In genomic region chr2:238719641-238720040, GRCh38 we compare ENCODE assay signal across 17 cellular contexts.
DNase-seq lines count a peak whose midpoint lies in the region; ATAC-seq, FAIRE-seq and TF ChIP-seq lines count a peak whose summit lies in the region.
"Had no signal": no experiment of that assay in that cellular context is flagged by ENCODE, and none has a peak within 500 bp of the region (broad histone marks: within the 10 kb centered on the region; RNA-seq: fewer than 3 reads in every experiment).

No MANE protein-coding gene starts in this region.

- no peak overlapping the region for H2AFZ ChIP-seq in HCT116 (ENCODE audit: low read depth, low read length, poor library complexity, severe bottlenecking)
- H2AFZ ChIP-seq in keratinocyte (ENCODE audit: control insufficient read depth, low read length): peak overlapping the region; percentile 26

- ATAC-seq in HCT116: no peak

- POLR2A ChIA-PET in HCT116 (lab: Charles Lee): no interaction called here
- POLR2A ChIA-PET in RWPE1 (lab: Yijun Ruan, JAX; ENCODE audit: low non-redundant PET): no interaction called here

- H3K9me3 ChIP-seq in HCT116 (ENCODE audit: control insufficient read depth in 1 of 2, insufficient read depth in 1 of 2, low read depth in 1 of 2, low read length in 2 of 2): no peaks in the 10 kb centered on the region
- no peaks in the 10 kb centered on the region for H3K9me3 ChIP-seq in keratinocyte (ENCODE audit: control insufficient read depth, low read depth, low read length)
- H3K9me3 ChIP-seq: Caco-2, SJSA1 had no signal

- H3K9ac ChIP-seq in HCT116 (ENCODE audit: low read length): no peak overlapping the region
- no peak overlapping the region for H3K9ac ChIP-seq in keratinocyte (ENCODE audit: control insufficient read depth, extremely low read depth, insufficient read depth, low read length)
- H3K9ac ChIP-seq: BLaER1 had no signal

- intact Hi-C loops in HCT116 (cut with micrococcal nuclease): loop anchor here (1.0 kb wide), 2 partner anchors 66 to 251 kb away; no protein-coding TSS in a partner anchor

- H3K27ac Mint-ChIP-seq in osteocyte (ENCODE audit: unreplicated experiment): no peak overlapping the region
- H3K27ac Mint-ChIP-seq: CD4-positive, alpha-beta T cell had no signal

- no peak for TF ChIP-seq POLR2A in HCT116 (IDR thresholded peaks at IDR 0.05; ENCODE audit: borderline replicate concordance, extremely low read depth, insufficient read depth, insufficient read length)

- H3K27me3 ChIP-seq in HCT116 (ENCODE audit: insufficient read depth, low read length): no peaks in the 10 kb centered on the region
- H3K27me3 ChIP-seq in keratinocyte (ENCODE audit: control insufficient read depth, extremely low read depth, insufficient read depth, low read length): no peaks in the 10 kb centered on the region
- H3K27me3 ChIP-seq: BLaER1, SJSA1 had no signal

- no peak overlapping the region for H3K4me3 Mint-ChIP-seq in osteocyte (ENCODE audit: unreplicated experiment)
- H3K4me3 Mint-ChIP-seq: CD4-positive, alpha-beta T cell had no signal

- dilution Hi-C loops in keratinocyte (cut with MboI; ENCODE audit: extremely low pct_ligation_motif_present, low sequenced_read_pairs): no loop called here

- no peaks in the 10 kb centered on the region for H3K36me3 ChIP-seq in HCT116 (ENCODE audit: control insufficient read depth in 1 of 2, insufficient read depth in 2 of 2, low read length in 2 of 2)
- no peaks in the 10 kb centered on the region for H3K36me3 ChIP-seq in keratinocyte (ENCODE audit: control insufficient read depth in 2 of 2, extremely low read depth in 1 of 2, insufficient read depth in 2 of 2, low read length in 2 of 2)
- H3K36me3 ChIP-seq: BLaER1, SJSA1 had no signal

- H3K4me1 Mint-ChIP-seq in osteocyte (ENCODE audit: unreplicated experiment): no peaks in the 10 kb centered on the region

- TF ChIP-seq RAD21 in HCT116 (IDR thresholded peaks at IDR 0.05; ENCODE audit: low read depth): no peak

- CTCF ChIA-PET in HCT116 (lab: Charles Lee): interaction anchor here (1.0 to 1.5 kb wide), 3 partner anchors 9 to 81 kb away, joined by 3 to 5 read pairs (median 4); no protein-coding TSS in a partner anchor
- CTCF ChIA-PET in RWPE1 (lab: Yijun Ruan, JAX): interaction anchor here (1.1 to 1.5 kb wide), 3 partner anchors 10 to 68 kb away, joined by 3 to 6 read pairs (median 4); no protein-coding TSS in a partner anchor

- no peak overlapping the region for H3K27ac ChIP-seq in HCT116 (ENCODE audit: low read depth, low read length)
- peak overlapping the region; percentile 85 for H3K27ac ChIP-seq in RWPE1
- H3K27ac ChIP-seq in keratinocyte (ENCODE audit: control insufficient read depth, insufficient read depth, low read length): no peak overlapping the region
- no peak overlapping the region for H3K27ac ChIP-seq in substantia nigra (ENCODE audit: low read depth, low read length, poor library complexity, severe bottlenecking)
- H3K27ac ChIP-seq: BLaER1, SJSA1 had no signal

- no peaks in the 10 kb centered on the region for H3K9me2 ChIP-seq in HCT116 (ENCODE audit: insufficient read depth)

- H3K9me3 Mint-ChIP-seq in osteocyte (ENCODE audit: unreplicated experiment): peaks cover 18% of the 10 kb centered on the region
- H3K9me3 Mint-ChIP-seq: CD4-positive, alpha-beta T cell had no signal

- DNase-seq in HCT116 (ENCODE audit: low read depth, low spot score) (no peak), RWPE1 (ENCODE audit: low spot score) (no peak), keratinocyte (ENCODE audit: low read depth, low spot score) (no peak), osteocyte (ENCODE audit: extremely low spot score, unreplicated experiment) (peak; percentile 76), A172 (ENCODE audit: low spot score) (no peak), DMS153 treated with DMSO at 0.1 percent for 48 hours (lab: John Stamatoyannopoulos, UW; ENCODE audit: unreplicated experiment) (no peak), substantia nigra (lab: John Stamatoyannopoulos, UW) (no peak)
- DNase-seq: GOT3, NCI-H1092 treated with DMSO at 0.1 percent for 48 hours, NCI-H1436 treated with DMSO at 0.1 percent for 48 hours, NCI-H2227 treated with DMSO at 0.1 percent for 48 hours, NCI-H510A treated with DMSO at 0.1 percent for 48 hours had no signal

- no peak for TF ChIP-seq CTCF in HCT116 (IDR thresholded peaks at IDR 0.05 in 2 of 3, conservative IDR thresholded peaks at IDR 0.05 in 1 of 3; ENCODE audit: borderline replicate concordance in 1 of 3, insufficient read depth in 1 of 3, low read depth in 2 of 3, low read length in 2 of 3)
- TF ChIP-seq CTCF in RWPE1 (conservative IDR thresholded peaks at IDR 0.05; ENCODE audit: low read depth): no peak
- TF ChIP-seq CTCF in keratinocyte (optimal IDR thresholded peaks at IDR 0.05 in 1 of 3, IDR thresholded peaks at IDR 0.05 in 1 of 3, conservative IDR thresholded peaks at IDR 0.05 in 1 of 3; ENCODE audit: extremely low read depth in 1 of 3, insufficient read depth in 2 of 3, low read length in 3 of 3): no peak
- TF ChIP-seq CTCF in osteocyte (IDR thresholded peaks at IDR 0.05): no peak

- RAD21 ChIA-PET in HCT116 (lab: Charles Lee; ENCODE audit: low non-redundant PET in 1 of 2, low total read pairs in 2 of 2, uncharacterized antibody in 2 of 2, unreplicated experiment in 2 of 2): no interaction called here

- H4K20me1 ChIP-seq in HCT116 (ENCODE audit: insufficient read depth): no peaks in the 10 kb centered on the region
- H4K20me1 ChIP-seq in keratinocyte (ENCODE audit: control insufficient read depth, extremely low read depth, insufficient read depth, low read length): no peaks in the 10 kb centered on the region
- H4K20me1 ChIP-seq: BLaER1 had no signal

- no peak for FAIRE-seq in keratinocyte (lab: Jason Lieb, UNC)
- FAIRE-seq: GM12892 had no signal

- no peaks in the 10 kb centered on the region for H3K36me3 Mint-ChIP-seq in osteocyte (ENCODE audit: unreplicated experiment)

- no TSS peak for BruUV-seq in HCT116 (replicated peaks; lab: Mats Ljungman, UMichigan)

- H3K4me1 ChIP-seq in HCT116 (ENCODE audit: control insufficient read depth in 1 of 2, insufficient read depth in 2 of 2, low read length in 2 of 2) (peaks cover 0 to 4% of the 10 kb centered on the region in 2 experiments; a peak in 1 of 4 replicates), keratinocyte (ENCODE audit: control insufficient read depth, extremely low read depth, insufficient read depth, low read length) (peaks cover 15% of the 10 kb centered on the region)
- H3K4me1 ChIP-seq: BLaER1, Caco-2, SJSA1 had no signal

- H3K9me1 ChIP-seq in keratinocyte (ENCODE audit: control insufficient read depth, extremely low read depth, insufficient read depth, low read length): no peaks in the 10 kb centered on the region

- H3K4me3 ChIP-seq in HCT116 (replicated peaks in 1 of 2; ENCODE audit: low read depth in 1 of 2, low read length in 2 of 2): no peak overlapping the region
- no peak overlapping the region for H3K4me3 ChIP-seq in keratinocyte (ENCODE audit: control insufficient read depth in 2 of 3, extremely low read depth in 1 of 3, insufficient read depth in 2 of 3, low read depth in 1 of 3, low read length in 3 of 3)
- H3K4me3 ChIP-seq: BLaER1, SJSA1 had no signal

- H3K4me2 ChIP-seq in HCT116 (ENCODE audit: low read length): peak overlapping the region; percentile 29; the same call in 1 of the 2 replicates
- no peak overlapping the region for H3K4me2 ChIP-seq in keratinocyte (ENCODE audit: control insufficient read depth, extremely low read depth, insufficient read depth, low read depth, low read length)
- H3K4me2 ChIP-seq: BLaER1 had no signal

- H3K79me2 ChIP-seq in HCT116 (ENCODE audit: insufficient read depth, low read length) (no peaks in the 10 kb centered on the region), keratinocyte (ENCODE audit: control insufficient read depth, insufficient read depth, low read length) (no peaks in the 10 kb centered on the region)

- no peaks in the 10 kb centered on the region for H3K27me3 Mint-ChIP-seq in osteocyte (ENCODE audit: unreplicated experiment)

TF ChIP-seq in HCT116, 20 proteins besides CTCF, POLR2A, EP300 and RAD21 (continues in another document):
- TF ChIP-seq SP1 (IDR thresholded peaks at IDR 0.05; ENCODE audit: low read depth) (no peak), FOSL1 (IDR thresholded peaks at IDR 0.05; ENCODE audit: low read depth) (no peak), POLR2AphosphoS5 (IDR thresholded peaks at IDR 0.05; ENCODE audit: low read depth, low read length) (no peak), REST (IDR thresholded peaks at IDR 0.05; ENCODE audit: low read depth) (no peak), CBX3 (IDR thresholded peaks at IDR 0.05; ENCODE audit: low read depth) (no peak), SRF (IDR thresholded peaks at IDR 0.05; ENCODE audit: low read depth) (no peak)
